ENCODE assay signal across 8 cellular contexts in genomic region chr5:75566710-75567309, GRCh38. TPM values are rescaled to one million over a fixed set of nuclear protein-coding genes. Genes with fewer than 3 reads are reported as not detected.
DNase-seq lines count a peak whose midpoint lies in the region; ATAC-seq and TF ChIP-seq lines count a peak whose summit lies in the region.

No MANE protein-coding gene starts in this region.

- no peaks in the 10 kb centered on the region for H3K27me3 Mint-ChIP-seq in naive thymus-derived CD4-positive, alpha-beta T cell

- POLR2A ChIA-PET in naive thymus-derived CD4-positive, alpha-beta T cell (lab: Charles Lee) = no interaction called here

- TF ChIP-seq EP300 in upper lobe of left lung (IDR thresholded peaks at IDR 0.05) = no peak

- in situ Hi-C loops in Caki2 (cut with HindIII; ENCODE audit: low pct_unique_long_range_greater_than_20kb, low sequenced_read_pairs) = no loop called here

- peaks cover 19 to 68% (median 51%) of the 10 kb centered on the region in 5 donors for H3K36me3 Mint-ChIP-seq in naive thymus-derived CD4-positive, alpha-beta T cell

- no peak overlapping the region for H3K4me3 ChIP-seq in ectodermal cell (ENCODE audit: insufficient read depth, low read depth, low read length)
- no peak overlapping the region for H3K4me3 ChIP-seq in naive thymus-derived CD4-positive, alpha-beta T cell (ENCODE audit: low read length)
- H3K4me3 ChIP-seq in upper lobe of left lung = no peak overlapping the region

- peak; percentile 84 for DNase-seq in Caki2 (ENCODE audit: low read depth)
- peak; percentile 14 for DNase-seq in HK-2 (ENCODE audit: unreplicated experiment)
- peak in 3 of 5 experiments; percentile 6 to 83 (median 33) for DNase-seq in T-helper 2 cell
- DNase-seq in naive thymus-derived CD4-positive, alpha-beta T cell = peak in 1 of 9 donors; percentile 66
- DNase-seq in upper lobe of left lung = no peak
- no peak for DNase-seq in NCI-H146 treated with DMSO at 0.1 percent for 48 hours (lab: John Stamatoyannopoulos, UW; ENCODE audit: unreplicated experiment)

- CTCF ChIA-PET in naive thymus-derived CD4-positive, alpha-beta T cell (lab: Charles Lee) = no interaction called here

- ATAC-seq in GM21360 (IDR thresholded peaks at IDR 0.05; ENCODE audit: unreplicated experiment) = peak; percentile 78
- peak; percentile 84 for ATAC-seq in naive thymus-derived CD4-positive, alpha-beta T cell
- peak; percentile 90 to 95 for ATAC-seq in upper lobe of left lung (ENCODE audit: low FRiP score in 2 of 2)

- H3K27ac Mint-ChIP-seq in naive thymus-derived CD4-positive, alpha-beta T cell = peak overlapping the region in 3 of 9 donors; percentile 57 to 90 (median 57)

- 73 to 84% methylated on average over 6 of the region's 6 CpGs for WGBS in ectodermal cell, 2 experiments
- WGBS in upper lobe of left lung, 2 donors = 69 to 78% methylated on average over 6 of the region's 6 CpGs

- peaks cover 0 to 30% (median 21%) of the 10 kb centered on the region in 11 donors for H3K9me3 Mint-ChIP-seq in naive thymus-derived CD4-positive, alpha-beta T cell

- peaks cover 7% of the 10 kb centered on the region for H3K36me3 ChIP-seq in ectodermal cell (ENCODE audit: control insufficient read depth, insufficient read depth, low read length)
- peaks cover 0 to 12% (median 5%) of the 10 kb centered on the region in 3 experiments for H3K36me3 ChIP-seq in naive thymus-derived CD4-positive, alpha-beta T cell (ENCODE audit: control insufficient read depth in 2 of 3, insufficient read depth in 3 of 3, low read length in 3 of 3)
- peaks cover 0 to 8% (median 0%) of the 10 kb centered on the region in 4 donors for H3K36me3 ChIP-seq in upper lobe of left lung

- no peak for TF ChIP-seq CTCF in upper lobe of left lung (IDR thresholded peaks at IDR 0.05)

- H3K4me1 ChIP-seq in ectodermal cell (ENCODE audit: control insufficient read depth, insufficient read depth, low read length) (peaks cover 8% of the 10 kb centered on the region), upper lobe of left lung (peaks cover 23 to 31% (median 25%) of the 10 kb centered on the region in 4 donors)
- peaks cover 0 to 5% of the 10 kb centered on the region in 2 donors for H3K4me1 ChIP-seq in naive thymus-derived CD4-positive, alpha-beta T cell (ENCODE audit: control insufficient read depth in 2 of 2, insufficient read depth in 2 of 2, low read length in 2 of 2)

- H3K4me3 Mint-ChIP-seq in naive thymus-derived CD4-positive, alpha-beta T cell = peak overlapping the region in 3 of 10 donors; percentile 4 to 76 (median 22)

- intact Hi-C loops in naive thymus-derived CD4-positive, alpha-beta T cell (cut with micrococcal nuclease) = loop anchor here (1.0 to 5.0 kb wide), 3 partner anchors 55 to 100 kb away; partner anchors contain the start of genes CERT1 (in 2 of the 2) and POLK (in 2 of the 2)

- H3K27me3 ChIP-seq in ectodermal cell (ENCODE audit: control insufficient read depth, insufficient read depth, low read length, poor library complexity, severe bottlenecking) (no peaks in the 10 kb centered on the region), upper lobe of left lung (no peaks in the 10 kb centered on the region)
- H3K27me3 ChIP-seq in naive thymus-derived CD4-positive, alpha-beta T cell (ENCODE audit: control insufficient read depth in 2 of 2, insufficient read depth in 2 of 2, low read length in 2 of 2) = no peaks in the 10 kb centered on the region

- H3K4me1 Mint-ChIP-seq in naive thymus-derived CD4-positive, alpha-beta T cell = peaks cover 6 to 42% (median 25%) of the 10 kb centered on the region in 7 donors

- H3K9me3 ChIP-seq in ectodermal cell (ENCODE audit: control insufficient read depth, low read length) (no peaks in the 10 kb centered on the region), upper lobe of left lung (peaks cover 0 to 10% (median 5%) of the 10 kb centered on the region in 4 donors)
- H3K9me3 ChIP-seq in naive thymus-derived CD4-positive, alpha-beta T cell (ENCODE audit: control insufficient read depth in 2 of 3, low read length in 3 of 3) = no peaks in the 10 kb centered on the region

- no peak for TF ChIP-seq POLR2A in upper lobe of left lung (IDR thresholded peaks at IDR 0.05)

- H3K27ac ChIP-seq in ectodermal cell (ENCODE audit: insufficient read depth, low read depth, low read length, poor library complexity, severe bottlenecking) (peak overlapping the region; percentile 22), upper lobe of left lung (peak overlapping the region; percentile 27 to 62 (median 46))
- H3K27ac ChIP-seq in naive thymus-derived CD4-positive, alpha-beta T cell (ENCODE audit: low read depth, low read length) = no peak overlapping the region

RNA-seq across cellular contexts. Expression of gene ANKDD1B, which starts 44.4 kb away (rescaled TPM):
- 1.5 and 3.6 TPM in 2 replicates for total RNA-seq in Caki2 (2014; rRNA removed; shearing (Covaris generic); ENCODE audit: low replicate concordance)
- not detected for polyA plus RNA-seq in ectodermal cell (2013, experiment 1 of 4)
- polyA plus RNA-seq in ectodermal cell (2013, experiment 2 of 4) = 0.16 TPM
- polyA plus RNA-seq in ectodermal cell (2013, experiment 3 of 4) = 0.16 TPM
- polyA plus RNA-seq in ectodermal cell (2013, experiment 4 of 4) = 0.16 TPM
- total RNA-seq in naive thymus-derived CD4-positive, alpha-beta T cell = under 1 TPM; 0.19 to 0.70 (median 0.41) TPM
- polyA plus RNA-seq in naive thymus-derived CD4-positive, alpha-beta T cell = under 1 TPM in 1 of 2 donors, not detected in 1; 0.12 TPM
- 1 to 10 TPM in 5 of 6 donors, under 1 TPM in 1; 0.67 to 7.3 (median 4.4) TPM for total RNA-seq in upper lobe of left lung

RNA-seq across cellular contexts. Expression of gene POLK, which starts 55.1 kb away (rescaled TPM):
- 7.1 and 12.8 TPM in 2 replicates for total RNA-seq in Caki2 (2014; rRNA removed; shearing (Covaris generic); ENCODE audit: low replicate concordance)
- 12.3 TPM for polyA plus RNA-seq in ectodermal cell (2013, experiment 1 of 4)
- 12.9 TPM for polyA plus RNA-seq in ectodermal cell (2013, experiment 2 of 4)
- 11.5 TPM for polyA plus RNA-seq in ectodermal cell (2013, experiment 3 of 4)
- 14.0 TPM for polyA plus RNA-seq in ectodermal cell (2013, experiment 4 of 4)
- total RNA-seq in naive thymus-derived CD4-positive, alpha-beta T cell = 10 to 100 TPM; 20.6 to 36.6 (median 24.9) TPM
- 10 to 100 TPM; 16.7 to 22.5 TPM for polyA plus RNA-seq in naive thymus-derived CD4-positive, alpha-beta T cell
- total RNA-seq in upper lobe of left lung = 10 to 100 TPM; 19.2 to 55.3 (median 29.6) TPM

RNA-seq across cellular contexts. Expression of gene CERT1, which starts 55.4 kb away (rescaled TPM):
- 11.0 and 33.0 TPM in 2 replicates for total RNA-seq in Caki2 (2014; rRNA removed; shearing (Covaris generic); ENCODE audit: low replicate concordance)
- 37.9 TPM for polyA plus RNA-seq in ectodermal cell (2013, experiment 1 of 4)
- 40.4 TPM for polyA plus RNA-seq in ectodermal cell (2013, experiment 2 of 4)
- polyA plus RNA-seq in ectodermal cell (2013, experiment 3 of 4) = 33.7 TPM
- polyA plus RNA-seq in ectodermal cell (2013, experiment 4 of 4) = 38.4 TPM
- total RNA-seq in naive thymus-derived CD4-positive, alpha-beta T cell = 10 to 100 TPM; 34.4 to 60.4 (median 39.3) TPM
- 10 to 100 TPM; 13.3 to 18.8 TPM for polyA plus RNA-seq in naive thymus-derived CD4-positive, alpha-beta T cell
- 10 to 100 TPM; 22.3 to 79.3 (median 58.0) TPM for total RNA-seq in upper lobe of left lung

Comparison
In these comparisons a context has a peak if more than half of its experiments do, and no peak if none do; other contexts are left out.
1. DNase-seq: peak in Caki2 (single experiment), HK-2 (single experiment) and T-helper 2 cell (3 of 5); none in upper lobe of left lung (0 of 2) and NCI-H146 treated with DMSO at 0.1 percent for 48 hours (single experiment).
2. Peak in every context shown above with its lines, with median percentiles within 50 percentile points of each other: ATAC-seq.